Comparison of ENCODE assay signal across 11 cellular contexts in the genomic region with DNA sequence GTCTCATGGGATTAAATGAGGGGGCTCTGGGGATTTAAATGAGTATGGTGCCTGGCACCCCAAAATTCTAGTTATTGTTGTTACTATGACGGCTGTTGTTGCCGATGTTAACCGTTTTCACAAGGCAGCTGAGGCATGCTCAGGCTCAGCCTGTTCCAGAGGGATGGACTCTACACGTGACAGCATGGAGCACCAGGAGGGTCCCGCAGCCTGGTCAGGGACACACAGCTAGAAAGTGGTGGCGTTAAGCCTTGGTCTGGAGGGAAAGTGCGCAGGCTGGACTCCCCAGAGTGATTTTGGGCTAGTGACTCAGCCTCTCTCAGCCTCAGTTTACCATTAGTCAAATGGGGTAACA. TPM values are rescaled to one million over a fixed set of nuclear protein-coding genes. Genes with fewer than 3 reads are reported as not detected.
DNase-seq lines count a peak whose midpoint lies in the region; ATAC-seq and TF ChIP-seq lines count a peak whose summit lies in the region.
"Had no signal": no experiment of that assay in that cellular context is flagged by ENCODE, and none has a peak within 500 bp of the region (broad histone marks: within the 10 kb centered on the region; RNA-seq: fewer than 3 reads in every experiment).

No MANE protein-coding gene starts in this region.

- H3K79me2 ChIP-seq in PC-3 (ENCODE audit: low read length), result peaks cover 85% of the 10 kb centered on the region

- no peak overlapping the region for H3K9ac ChIP-seq in PC-3 (ENCODE audit: low read length)

- no peak for TF ChIP-seq CTCF in Caco-2 (IDR thresholded peaks at IDR 0.05; ENCODE audit: insufficient read depth in 1 of 2, low read depth in 1 of 2, low read length in 1 of 2, severe bottlenecking in 1 of 2, unreplicated experiment in 1 of 2)
- TF ChIP-seq CTCF in PC-3 (conservative IDR thresholded peaks at IDR 0.05; ENCODE audit: low read depth, low read length), result no peak

- H3K9me3 ChIP-seq in Caco-2 (no peaks in the 10 kb centered on the region), PC-3 (ENCODE audit: low read length) (no peaks in the 10 kb centered on the region), HAP-1 (no peaks in the 10 kb centered on the region)

- H3K27ac Mint-ChIP-seq in Caco-2 (ENCODE audit: unreplicated experiment), result peak overlapping the region; percentile 12
- H3K27ac Mint-ChIP-seq in dendritic cell treated with granulocyte-macrophage colony-stimulating factor and Interleukin-4, amounts not matched to agents 40 ng/mL and 50 ng/mL, for 4 days, result no peak overlapping the region
- H3K27ac Mint-ChIP-seq in natural killer cell treated with Interleukin-12 subunit alpha and Interleukin-12 subunit beta and Interleukin-15 and Interleukin-18, amount 100 ng/mL, for 72 hours, result no peak overlapping the region

- H3K4me3 Mint-ChIP-seq in Caco-2 (ENCODE audit: unreplicated experiment), result peak overlapping the region; percentile 76
- peak overlapping the region; percentile 30 for H3K4me3 Mint-ChIP-seq in dendritic cell treated with granulocyte-macrophage colony-stimulating factor and Interleukin-4, amounts not matched to agents 40 ng/mL and 50 ng/mL, for 4 days
- H3K4me3 Mint-ChIP-seq in natural killer cell treated with Interleukin-12 subunit alpha and Interleukin-12 subunit beta and Interleukin-15 and Interleukin-18, amount 100 ng/mL, for 72 hours, result peak overlapping the region; percentile 49

- peaks cover 16% of the 10 kb centered on the region for H3K4me1 Mint-ChIP-seq in Caco-2 (ENCODE audit: low read depth, unreplicated experiment)
- H3K4me1 Mint-ChIP-seq in dendritic cell treated with granulocyte-macrophage colony-stimulating factor and Interleukin-4, amounts not matched to agents 40 ng/mL and 50 ng/mL, for 4 days (ENCODE audit: low read depth), result peaks cover 87% of the 10 kb centered on the region
- H3K4me1 Mint-ChIP-seq in natural killer cell treated with Interleukin-12 subunit alpha and Interleukin-12 subunit beta and Interleukin-15 and Interleukin-18, amount 100 ng/mL, for 72 hours (ENCODE audit: low read depth in 2 of 2), result peaks cover 37% of the 10 kb centered on the region in 2 donors

- peak overlapping the region; percentile 93 for H3K4me2 ChIP-seq in PC-3 (ENCODE audit: low read length)

- POLR2A ChIA-PET in Caco-2 (lab: Charles Lee) (no interaction called here), PC-3 (lab: Charles Lee; ENCODE audit: unreplicated experiment) (interaction anchor here (0.5 kb wide), 1 partner anchor 222 kb away, joined by 3 read pairs; no protein-coding TSS in a partner anchor)

- H3K27me3 Mint-ChIP-seq in Caco-2 (ENCODE audit: insufficient read depth, unreplicated experiment), result no peaks in the 10 kb centered on the region
- H3K27me3 Mint-ChIP-seq in dendritic cell treated with granulocyte-macrophage colony-stimulating factor and Interleukin-4, amounts not matched to agents 40 ng/mL and 50 ng/mL, for 4 days, result peaks cover 17% of the 10 kb centered on the region
- H3K27me3 Mint-ChIP-seq in natural killer cell treated with Interleukin-12 subunit alpha and Interleukin-12 subunit beta and Interleukin-15 and Interleukin-18, amount 100 ng/mL, for 72 hours, result no peaks in the 10 kb centered on the region

- peaks cover 10% of the 10 kb centered on the region for H3K36me3 Mint-ChIP-seq in Caco-2 (ENCODE audit: insufficient read depth, unreplicated experiment)
- peaks cover 64% of the 10 kb centered on the region for H3K36me3 Mint-ChIP-seq in dendritic cell treated with granulocyte-macrophage colony-stimulating factor and Interleukin-4, amounts not matched to agents 40 ng/mL and 50 ng/mL, for 4 days (ENCODE audit: low read depth)
- peaks cover 4% of the 10 kb centered on the region for H3K36me3 Mint-ChIP-seq in natural killer cell treated with Interleukin-12 subunit alpha and Interleukin-12 subunit beta and Interleukin-15 and Interleukin-18, amount 100 ng/mL, for 72 hours

- no peaks in the 10 kb centered on the region for H3K9me3 Mint-ChIP-seq in Caco-2 (ENCODE audit: unreplicated experiment)
- no peaks in the 10 kb centered on the region for H3K9me3 Mint-ChIP-seq in dendritic cell treated with granulocyte-macrophage colony-stimulating factor and Interleukin-4, amounts not matched to agents 40 ng/mL and 50 ng/mL, for 4 days
- H3K9me3 Mint-ChIP-seq in natural killer cell treated with Interleukin-12 subunit alpha and Interleukin-12 subunit beta and Interleukin-15 and Interleukin-18, amount 100 ng/mL, for 72 hours, result no peaks in the 10 kb centered on the region

- no peak overlapping the region for H3K27ac ChIP-seq in PC-3 (ENCODE audit: low read length)

- H3K4me3 ChIP-seq in Caco-2 (ENCODE audit: low read depth, low read length), result peak overlapping the region; percentile 83
- H3K4me3 ChIP-seq in PC-3 (ENCODE audit: low read length), result no peak overlapping the region
- H3K4me3 ChIP-seq in HAP-1, result no peak overlapping the region

- DNase-seq in Caco-2, result no peak
- DNase-seq in PC-3, result no peak
- DNase-seq in natural killer cell treated with Interleukin-12 subunit alpha and Interleukin-12 subunit beta and Interleukin-15 and Interleukin-18, amount 100 ng/mL, for 72 hours (ENCODE audit: low spot score), result no peak
- no peak for DNase-seq in HAP-1 (ENCODE audit: low spot score in 2 of 2)
- DNase-seq in NCI-H226, result no peak
- DNase-seq in NCI-H2081 treated with DMSO at 0.1 percent for 48 hours (lab: John Stamatoyannopoulos, UW), result no peak
- no peak for DNase-seq in NCI-H2196 (lab: John Stamatoyannopoulos, UW; ENCODE audit: unreplicated experiment)
- DNase-seq: activated CD4-positive, alpha-beta T cell treated with anti-CD3 and anti-CD28 coated beads for 4 hours; amygdala; NCI-H524 had no signal

- TSS peak; percentile 43 for BruUV-seq in Caco-2 (replicated peaks; lab: Mats Ljungman, UMichigan)
- no TSS peak for BruUV-seq in PC-3 (replicated peaks; lab: Mats Ljungman, UMichigan)

- CTCF ChIA-PET in Caco-2 (lab: Charles Lee) (no interaction called here), PC-3 (lab: Charles Lee) (no interaction called here)

- ATAC-seq in PC-3, result no peak
- no peak for ATAC-seq in natural killer cell treated with Interleukin-12 subunit alpha and Interleukin-12 subunit beta and Interleukin-15 and Interleukin-18, amount 100 ng/mL, for 72 hours

- H3K36me3 ChIP-seq in Caco-2 (ENCODE audit: control insufficient read depth, insufficient read depth, low read length) (no peaks in the 10 kb centered on the region; the same call in 1 of the 2 replicates), PC-3 (ENCODE audit: low read depth, low read length) (peaks cover 3% of the 10 kb centered on the region; the same call in 1 of the 2 replicates), HAP-1 (replicated peaks) (no peaks in the 10 kb centered on the region)

- H2AFZ ChIP-seq in PC-3 (ENCODE audit: low read length), result no peak overlapping the region

- H3K27me3 ChIP-seq in Caco-2 (replicated peaks; ENCODE audit: control insufficient read depth, insufficient read depth, low read length) (no peaks in the 10 kb centered on the region), PC-3 (ENCODE audit: low read length) (no peaks in the 10 kb centered on the region), HAP-1 (ENCODE audit: low read depth) (no peaks in the 10 kb centered on the region)

- no peaks in the 10 kb centered on the region for H3K9me2 ChIP-seq in PC-3 (replicated peaks; ENCODE audit: low read length)

- intact Hi-C loops in Caco-2 (cut with micrococcal nuclease; ENCODE audit: unreplicated experiment) (no loop called here), PC-3 (cut with micrococcal nuclease) (no loop called here)
- intact Hi-C loops in dendritic cell treated with granulocyte-macrophage colony-stimulating factor and Interleukin-4, amounts not matched to agents 40 ng/mL and 50 ng/mL, for 4 days (cut with micrococcal nuclease), result no loop called here

- peaks cover 6% of the 10 kb centered on the region for H3F3A ChIP-seq in PC-3 (ENCODE audit: low read length, unreplicated experiment)

- in situ Hi-C loops in HAP-1 (cut with MboI; ENCODE audit: low sequenced_read_pairs), result no loop called here

- H3K4me1 ChIP-seq in Caco-2, result peaks cover 22% of the 10 kb centered on the region
- peaks cover 48% of the 10 kb centered on the region for H3K4me1 ChIP-seq in PC-3 (ENCODE audit: insufficient read depth, low read length)
- H3K4me1 ChIP-seq in HAP-1, result no peaks in the 10 kb centered on the region; the same call in 1 of the 2 replicates

- no peaks in the 10 kb centered on the region for H4K20me1 ChIP-seq in PC-3 (ENCODE audit: low read length)

RNA-seq across cellular contexts. Expression of gene FAM110A, which starts 7.0 kb away (rescaled TPM):
- total RNA-seq in Caco-2 (2022), result 13.8 and 18.4 TPM in 2 replicates
- 23.0 and 28.4 TPM in 2 replicates for total RNA-seq in PC-3 (2014; rRNA removed)
- 10 to 100 TPM; 29.6 to 58.2 TPM for total RNA-seq in natural killer cell treated with Interleukin-12 subunit alpha and Interleukin-12 subunit beta and Interleukin-15 and Interleukin-18, amount 100 ng/mL, for 72 hours
